1 cellular context compared by ENCODE assay signal in genomic region chr11:76232026-76232665, GRCh38.
A peak's percentile ranks its signal among the peaks of the same experiment; 100 is the strongest.
TF ChIP-seq lines count a peak whose summit lies in the region.

No MANE protein-coding gene starts in this region.

TF ChIP-seq in GM12878, 131 proteins besides CTCF, POLR2A, EP300 and RAD21 (continued from another document):
- no peak for TF ChIP-seq CEBPZ (IDR thresholded peaks at IDR 0.05; ENCODE audit: low read depth, low read length)
- peak; percentile 89 for TF ChIP-seq NR2F1 (conservative IDR thresholded peaks at IDR 0.05)
- no peak for TF ChIP-seq PBX3 (IDR thresholded peaks at IDR 0.05; ENCODE audit: insufficient replicate concordance, low read depth, low read length)
- TF ChIP-seq SMAD1 (IDR thresholded peaks at IDR 0.05; ENCODE audit: low read depth, partially characterized antibody): no peak
- TF ChIP-seq MLLT1 (IDR thresholded peaks at IDR 0.05): peak; percentile 74
- no peak for TF ChIP-seq NFXL1 (IDR thresholded peaks at IDR 0.05; ENCODE audit: borderline replicate concordance)
- 0 out of 4 replicates have a peak, but pooled peaks of 1 of the 2 experiments have one; percentile 32 for TF ChIP-seq ETV6 (conservative IDR thresholded peaks at IDR 0.05 in 1 of 2, IDR thresholded peaks at IDR 0.05 in 1 of 2; ENCODE audit: borderline replicate concordance in 1 of 2, low read depth in 1 of 2)
- TF ChIP-seq SREBF2 (IDR thresholded peaks at IDR 0.05; ENCODE audit: low read length): no peak
- no peak for TF ChIP-seq E2F8 (IDR thresholded peaks at IDR 0.05; ENCODE audit: low read depth, partially characterized antibody)
